Comparison of ENCODE assay signal across 18 cellular contexts in the genomic region with DNA sequence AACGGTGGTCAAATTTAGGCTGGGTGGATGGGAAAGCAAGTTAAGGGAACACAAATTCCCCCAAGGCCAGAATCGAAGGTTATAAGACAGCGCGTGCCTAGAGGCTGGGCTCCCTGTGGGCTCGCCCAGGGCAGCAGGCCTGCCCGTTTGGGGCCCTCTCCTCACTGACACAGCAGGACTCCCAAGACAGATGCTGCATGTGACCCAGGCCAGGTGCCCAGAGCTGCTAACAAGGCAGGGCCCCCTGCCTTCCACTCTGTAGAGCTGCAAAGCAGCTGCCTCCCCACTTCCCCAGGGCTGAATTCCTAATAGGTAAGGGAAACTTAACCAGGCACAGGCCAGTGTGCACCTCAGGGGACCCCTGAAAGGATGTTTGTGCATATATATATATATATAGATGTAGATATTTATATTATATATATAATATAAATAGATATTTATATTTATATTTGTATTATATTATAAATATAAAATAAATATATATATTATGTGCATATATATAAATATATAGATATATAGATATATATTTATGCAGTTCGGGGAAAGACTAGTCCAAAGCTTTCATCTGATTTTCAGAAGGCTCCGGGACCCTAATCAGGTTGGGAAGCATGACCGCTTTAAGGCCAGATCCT. TPM values are rescaled to one million over a fixed set of nuclear protein-coding genes. Genes with fewer than 3 reads are reported as not detected.
A peak's percentile ranks its signal among the peaks of the same experiment; 100 is the strongest.
DNase-seq lines count a peak whose midpoint lies in the region; ATAC-seq and TF ChIP-seq lines count a peak whose summit lies in the region.
"Had no signal": no experiment of that assay in that cellular context is flagged by ENCODE, and none has a peak within 500 bp of the region (broad histone marks: within the 10 kb centered on the region; RNA-seq: fewer than 3 reads in every experiment).

No MANE protein-coding gene starts in this region.

- no peak overlapping the region for H3K4me3 Mint-ChIP-seq in activated naive CD4-positive, alpha-beta T cell treated with anti-CD3 and anti-CD28 coated beads, Interleukin-2, amount 10 ng/mL, durations not matched to agents 7 days and 5 days
- H3K4me3 Mint-ChIP-seq: mesothelial cell of epicardium; stimulated activated naive CD8-positive, alpha-beta T cell treated with anti-CD3 and anti-CD28 coated beads, Interleukin-15, amount 100 ng/mL, for 72 hours had no signal

- no peak for DNase-seq in activated naive CD4-positive, alpha-beta T cell treated with anti-CD3 and anti-CD28 coated beads, Interleukin-2, amount 10 ng/mL, durations not matched to agents 7 days and 5 days
- DNase-seq in activated naive CD4-positive, alpha-beta T cell treated with Interleukin-2 at 50 U/mL for 16 hours, result no peak
- DNase-seq in NCI-H69 (lab: John Stamatoyannopoulos, UW), result peak; percentile 80
- DNase-seq in left ventricle myocardium inferior, result peak; percentile 57
- peak; percentile 54 to 67 for DNase-seq in suprapubic skin (ENCODE audit: low spot score in 2 of 2)
- DNase-seq in omental fat pad (ENCODE audit: low spot score), result no peak
- no peak for DNase-seq in GM10266 (ENCODE audit: extremely low spot score)
- no peak for DNase-seq in NCI-H1930 (lab: John Stamatoyannopoulos, UW)
- DNase-seq: activated gamma-delta T cell treated with Interleukin-2 at 50 U/mL for 16 hours, GM23248, KG1, SK-N-SH, spleen had no signal

- no peak for ATAC-seq in omental fat pad (ENCODE audit: low FRiP score)

- no peak for TF ChIP-seq EP300 in suprapubic skin (IDR thresholded peaks at IDR 0.05)

- H3K4me1 Mint-ChIP-seq in activated naive CD4-positive, alpha-beta T cell treated with anti-CD3 and anti-CD28 coated beads, Interleukin-2, amount 10 ng/mL, durations not matched to agents 7 days and 5 days, result no peaks in the 10 kb centered on the region

- 78% methylated on average over 9 of the region's 9 CpGs for WGBS in suprapubic skin

- H3K9me3 ChIP-seq in left ventricle myocardium inferior (replicated peaks) (no peaks in the 10 kb centered on the region), suprapubic skin (no peaks in the 10 kb centered on the region)
- H3K9me3 ChIP-seq: body of pancreas, pancreas, SK-N-SH, spleen had no signal

- H3K27me3 ChIP-seq in left ventricle myocardium inferior (ENCODE audit: low read depth) (peaks cover 13% of the 10 kb centered on the region), suprapubic skin (no peaks in the 10 kb centered on the region)
- H3K27me3 ChIP-seq: body of pancreas, pancreas had no signal

- H3K36me3 ChIP-seq in left ventricle myocardium inferior, result no peaks in the 10 kb centered on the region
- H3K36me3 ChIP-seq in suprapubic skin, result no peaks in the 10 kb centered on the region
- H3K36me3 ChIP-seq: pancreas, spleen had no signal

- H3K27me3 Mint-ChIP-seq in activated naive CD4-positive, alpha-beta T cell treated with anti-CD3 and anti-CD28 coated beads, Interleukin-2, amount 10 ng/mL, durations not matched to agents 7 days and 5 days, result peaks cover 4% of the 10 kb centered on the region

- H3K27ac ChIP-seq in left ventricle myocardium inferior (replicated peaks) (peak overlapping the region; percentile 85), suprapubic skin (no peak overlapping the region)
- H3K27ac ChIP-seq: GM23248, pancreas, spleen had no signal

- CTCF ChIA-PET in activated naive CD4-positive, alpha-beta T cell treated with anti-CD3 and anti-CD28 coated beads, Interleukin-2, amount 10 ng/mL, durations not matched to agents 7 days and 5 days (lab: Charles Lee), result interaction anchor here (1.2 to 4.0 kb wide), 5 partner anchors 10 to 593 kb away, joined by 3 to 38 read pairs (median 10); no protein-coding TSS in a partner anchor

- TF ChIP-seq CTCF in left ventricle myocardium inferior (IDR thresholded peaks at IDR 0.05; ENCODE audit: borderline replicate concordance) (peak; percentile 43), suprapubic skin (IDR thresholded peaks at IDR 0.05) (no peak), omental fat pad (IDR thresholded peaks at IDR 0.05) (no peak), GM10266 (IDR thresholded peaks at IDR 0.05; ENCODE audit: control insufficient read depth, insufficient read depth, low read depth, missing control alignments) (no peak)

- H3K36me3 Mint-ChIP-seq in activated naive CD4-positive, alpha-beta T cell treated with anti-CD3 and anti-CD28 coated beads, Interleukin-2, amount 10 ng/mL, durations not matched to agents 7 days and 5 days, result no peaks in the 10 kb centered on the region
- H3K36me3 Mint-ChIP-seq: mesothelial cell of epicardium had no signal

- no peak overlapping the region for H3K4me3 ChIP-seq in left ventricle myocardium inferior
- no peak overlapping the region for H3K4me3 ChIP-seq in suprapubic skin
- H3K4me3 ChIP-seq: body of pancreas, GM23248, pancreas, spleen had no signal

- intact Hi-C loops in left ventricle myocardium inferior (cut with micrococcal nuclease), result loop anchor here (5.0 kb wide), 1 partner anchor 68 kb away; no protein-coding TSS in a partner anchor

- peaks cover 30% of the 10 kb centered on the region for H3K4me1 ChIP-seq in left ventricle myocardium inferior
- peaks cover 7% of the 10 kb centered on the region for H3K4me1 ChIP-seq in suprapubic skin

- H3K9me3 Mint-ChIP-seq in activated naive CD4-positive, alpha-beta T cell treated with anti-CD3 and anti-CD28 coated beads, Interleukin-2, amount 10 ng/mL, durations not matched to agents 7 days and 5 days, result no peaks in the 10 kb centered on the region
- H3K9me3 Mint-ChIP-seq: mesothelial cell of epicardium; stimulated activated naive CD8-positive, alpha-beta T cell treated with anti-CD3 and anti-CD28 coated beads, Interleukin-15, amount 100 ng/mL, for 72 hours had no signal

- no peak for TF ChIP-seq POLR2A in suprapubic skin (IDR thresholded peaks at IDR 0.05)

- peak overlapping the region; percentile 19 for H3K27ac Mint-ChIP-seq in activated naive CD4-positive, alpha-beta T cell treated with anti-CD3 and anti-CD28 coated beads, Interleukin-2, amount 10 ng/mL, durations not matched to agents 7 days and 5 days
- H3K27ac Mint-ChIP-seq: mesothelial cell of epicardium had no signal

RNA-seq across cellular contexts. Expression of a gene that starts 43.7 kb away (rescaled TPM):
- total RNA-seq in left ventricle myocardium inferior (2.4 TPM), suprapubic skin (1 to 10 TPM; 1.6 to 10.0 (median 7.7) TPM), omental fat pad (10 to 100 TPM; 11.3 to 27.8 (median 25.9) TPM)
- total RNA-seq: activated CD8-positive, alpha-beta memory T cell treated with anti-CD3 and anti-CD28 coated beads for 36 hours; GM23248 had no signal

RNA-seq across cellular contexts. Expression of a gene that starts 48.9 kb away (rescaled TPM):
- total RNA-seq in left ventricle myocardium inferior (1.2 TPM), suprapubic skin (not detected), omental fat pad (not detected)
- total RNA-seq: activated CD8-positive, alpha-beta memory T cell treated with anti-CD3 and anti-CD28 coated beads for 36 hours; GM23248 had no signal

Comparison
In these comparisons a context has a peak if more than half of its experiments do, and no peak if none do; other contexts are left out.
1. DNase-seq: peak in NCI-H69 (single experiment), left ventricle myocardium inferior (single experiment) and suprapubic skin (2 of 2); none in activated naive CD4-positive, alpha-beta T cell treated with anti-CD3 and anti-CD28 coated beads, Interleukin-2, amount 10 ng/mL, durations not matched to agents 7 days and 5 days (single experiment), activated naive CD4-positive, alpha-beta T cell treated with Interleukin-2 at 50 U/mL for 16 hours (single experiment), omental fat pad (single experiment), GM10266 (single experiment) and NCI-H1930 (0 of 2).